20 cellular contexts compared by ENCODE assay signal in genomic region chr2:64732153-64732552, GRCh38.
A peak's percentile ranks its signal among the peaks of the same experiment; 100 is the strongest.
DNase-seq lines count a peak whose midpoint lies in the region; ATAC-seq and TF ChIP-seq lines count a peak whose summit lies in the region.
"Had no signal": no experiment of that assay in that cellular context is flagged by ENCODE, and none has a peak within 500 bp of the region (broad histone marks: within the 10 kb centered on the region; RNA-seq: fewer than 3 reads in every experiment).

No MANE protein-coding gene starts in this region.

- peaks cover 38% of the 10 kb centered on the region for H3K4me1 Mint-ChIP-seq in CD14-positive monocyte

- H3K9me3 ChIP-seq in OCI-LY1 (ENCODE audit: low read length) (no peaks in the 10 kb centered on the region), neutrophil (no peaks in the 10 kb centered on the region)
- H3K9me3 ChIP-seq: heart right ventricle, SJSA1 had no signal

- H3K9me3 Mint-ChIP-seq in CD14-positive monocyte = no peaks in the 10 kb centered on the region
- H3K9me3 Mint-ChIP-seq: brain, nephron progenitor cell had no signal

- peak overlapping the region; percentile 78 to 90 for H3K4me3 Mint-ChIP-seq in CD14-positive monocyte

- H3F3A ChIP-seq in OCI-LY1 (ENCODE audit: insufficient read depth, low read length) = peaks cover 10% of the 10 kb centered on the region; the same call in 1 of the 2 replicates

- H3K4me1 ChIP-seq in OCI-LY1 (ENCODE audit: insufficient read depth, low read length, severe bottlenecking) (peaks cover 93% of the 10 kb centered on the region), neutrophil (ENCODE audit: control insufficient read depth in 1 of 2, insufficient read depth in 1 of 2, low read depth in 1 of 2, low read length in 1 of 2) (peaks cover 29 to 33% of the 10 kb centered on the region in 2 experiments)

- H3K9me2 ChIP-seq in OCI-LY1 (ENCODE audit: low read depth, low read length) = no peaks in the 10 kb centered on the region

- H3K36me3 Mint-ChIP-seq in CD14-positive monocyte = peaks cover 18 to 27% of the 10 kb centered on the region in 2 donors

- H3K9ac ChIP-seq in OCI-LY1 (ENCODE audit: low read length) = peak overlapping the region; percentile 63; the same call in 1 of the 2 replicates

- H3K27ac ChIP-seq in OCI-LY1 (ENCODE audit: low read depth, low read length, poor library complexity, severe bottlenecking) (peak overlapping the region; percentile 99), neutrophil (peak overlapping the region; percentile 85)
- H3K27ac ChIP-seq: SJSA1 had no signal

- peak overlapping the region; percentile 68 for H3K4me2 ChIP-seq in OCI-LY1 (ENCODE audit: low read length)

- H3K79me2 ChIP-seq in OCI-LY1 (ENCODE audit: insufficient read depth, low read length) = peaks cover 16% of the 10 kb centered on the region; the same call in 1 of the 2 replicates

- DNase-seq in CD14-positive monocyte (ENCODE audit: low spot score) (no peak), left colon (no peak), GOT3 (lab: John Stamatoyannopoulos, UW) (no peak), NCI-H2196 treated with DMSO at 0.1 percent for 48 hours (lab: John Stamatoyannopoulos, UW; ENCODE audit: unreplicated experiment) (no peak)
- DNase-seq: activated CD4-positive, CD25-positive, alpha-beta regulatory T cell treated with anti-CD3 and anti-CD28 coated beads, Interleukin-2, amount 50 U/mL, for 72 hours; activated gamma-delta T cell treated with Interleukin-2 at 50 U/mL for 16 hours; Calu3; HCEC 1CT; heart right ventricle; islet precursor cell; NCI-H187 treated with DMSO at 0.1 percent for 48 hours; NCI-H524; nephron progenitor cell; T-helper 9 cell had no signal

- H3K4me3 ChIP-seq in OCI-LY1 (ENCODE audit: low read depth, low read length, poor library complexity, severe bottlenecking) = peak overlapping the region; percentile 52
- H3K4me3 ChIP-seq in neutrophil (ENCODE audit: low read depth in 1 of 2, low read length in 1 of 2) = peak overlapping the region; percentile 15 to 54
- H3K4me3 ChIP-seq: SJSA1 had no signal

- H2AFZ ChIP-seq in OCI-LY1 (ENCODE audit: low read length) = no peak overlapping the region

- no peak for TF ChIP-seq CTCF in CD14-positive monocyte (IDR thresholded peaks at IDR 0.05)
- TF ChIP-seq CTCF in OCI-LY1 (IDR thresholded peaks at IDR 0.05; ENCODE audit: low read length) = no peak
- no peak for TF ChIP-seq CTCF in neutrophil (IDR thresholded peaks at IDR 0.05)

- no peaks in the 10 kb centered on the region for H4K20me1 ChIP-seq in OCI-LY1 (ENCODE audit: insufficient read depth, low read length)

- intact Hi-C loops in CD14-positive monocyte (cut with micrococcal nuclease) (loop anchor here in 1 of 2 donors (5.0 kb wide), 2 partner anchors 35 to 75 kb away; no protein-coding TSS in a partner anchor), left colon (cut with DNase I, micrococcal nuclease) (loop anchor here in 1 of 2 donors (10.0 kb wide), 1 partner anchor 77 kb away; the partner anchor contains the start of gene SERTAD2)

- no peaks in the 10 kb centered on the region for H3K27me3 ChIP-seq in OCI-LY1 (ENCODE audit: insufficient read depth, low read length)
- no peaks in the 10 kb centered on the region for H3K27me3 ChIP-seq in neutrophil
- H3K27me3 ChIP-seq: heart right ventricle, SJSA1 had no signal

- no peaks in the 10 kb centered on the region for H3K27me3 Mint-ChIP-seq in CD14-positive monocyte (ENCODE audit: low read depth in 3 of 3)
- H3K27me3 Mint-ChIP-seq: brain had no signal

- peak overlapping the region; percentile 92 to 98 (median 95) for H3K27ac Mint-ChIP-seq in CD14-positive monocyte
- H3K27ac Mint-ChIP-seq: nephron progenitor cell had no signal

- H3K36me3 ChIP-seq in OCI-LY1 (ENCODE audit: insufficient read depth, low read length) (peaks cover 6% of the 10 kb centered on the region; the same call in 1 of the 2 replicates), neutrophil (no peaks in the 10 kb centered on the region)
- H3K36me3 ChIP-seq: heart right ventricle, SJSA1 had no signal

- ATAC-seq in left colon (peak; percentile 70), GM18867 (IDR thresholded peaks at IDR 0.05; ENCODE audit: unreplicated experiment) (no peak), GM18868 (IDR thresholded peaks at IDR 0.05; ENCODE audit: unreplicated experiment) (no peak)
